In the genomic region with DNA sequence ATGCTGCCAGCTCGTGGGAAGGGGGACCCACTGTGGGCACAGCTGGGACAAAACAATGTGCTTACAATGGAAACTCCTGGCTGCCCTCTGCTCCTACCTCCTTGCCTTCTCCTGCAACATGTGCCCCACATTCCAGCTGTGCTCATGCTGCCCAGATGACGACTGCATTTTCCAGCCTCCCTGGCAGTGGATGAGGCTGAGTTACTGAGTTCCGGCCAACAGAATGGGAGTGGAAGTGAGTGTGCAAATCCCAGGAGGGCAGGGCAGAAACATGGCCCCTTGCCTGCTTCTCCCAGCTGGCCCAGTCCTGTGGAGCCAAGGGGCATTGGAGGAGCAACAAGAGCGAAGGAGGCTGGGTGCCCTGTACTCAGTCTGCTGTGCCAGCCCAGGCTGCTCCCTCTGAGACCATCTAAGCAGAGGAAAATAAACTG, we compare ENCODE assay signal across 19 cellular contexts. TPM values are rescaled to one million over a fixed set of nuclear protein-coding genes. Genes with fewer than 3 reads are reported as not detected.
DNase-seq lines count a peak whose midpoint lies in the region; ATAC-seq, FAIRE-seq and TF ChIP-seq lines count a peak whose summit lies in the region.
"Had no signal": no experiment of that assay in that cellular context is flagged by ENCODE, and none has a peak within 500 bp of the region (broad histone marks: within the 10 kb centered on the region; RNA-seq: fewer than 3 reads in every experiment).

No MANE protein-coding gene starts in this region.

- no peak for TF ChIP-seq RAD21 in H1 (IDR thresholded peaks at IDR 0.05 in 1 of 2, conservative IDR thresholded peaks at IDR 0.05 in 1 of 2; ENCODE audit: low read depth in 2 of 2, low read length in 2 of 2)

- no peak overlapping the region for H4K91ac ChIP-seq in H1 (replicated peaks; ENCODE audit: insufficient read length, low read length)

- WGBS in H1 (ENCODE audit: extremely low coverage in 1 of 2, insufficient coverage in 1 of 2, insufficient read length in 1 of 2, insufficient replicate concordance in 2 of 2, low coverage in 1 of 2, low lambda C conversion rate in 2 of 2, missing lambda C conversion rate in 1 of 2), 2 experiments, result 81% methylated on average over 4 of the region's 4 CpGs; no CpG with 5 or more reads in 1 of the 2 experiments

- no peak overlapping the region for H2BK5ac ChIP-seq in H1 (ENCODE audit: low read depth, low read length)

- no peak for TF ChIP-seq EP300 in H1 (IDR thresholded peaks at IDR 0.05; ENCODE audit: borderline replicate concordance in 1 of 2, low read depth in 2 of 2, low read length in 2 of 2)

- no peak overlapping the region for H2AK5ac ChIP-seq in H1 (ENCODE audit: low read depth, low read length)

- H2AFZ ChIP-seq in H1 (ENCODE audit: low read length), result no peak overlapping the region

- H3K9me3 ChIP-seq in H1 (ENCODE audit: insufficient read depth in 2 of 2, low read depth in 1 of 2, low read length in 1 of 2) (no peaks in the 10 kb centered on the region), kidney (ENCODE audit: control insufficient read depth in 1 of 2, low read length in 2 of 2) (no peaks in the 10 kb centered on the region)
- H3K9me3 ChIP-seq: BLaER1, breast epithelium had no signal

- no peak overlapping the region for H3K4ac ChIP-seq in H1 (replicated peaks; ENCODE audit: insufficient read length, low read depth, low read length)

- no peaks in the 10 kb centered on the region for H3K23me2 ChIP-seq in H1 (ENCODE audit: low read depth, low read length)

- CTCF ChIA-PET in H1 (lab: Charles Lee; ENCODE audit: partially characterized antibody), result interaction anchor here (0.6 to 1.5 kb wide), 4 partner anchors 9 to 206 kb away, joined by 3 to 5 read pairs (median 4); no protein-coding TSS in a partner anchor

- TF ChIP-seq CTCF in HFF-Myc (IDR thresholded peaks at IDR 0.05; ENCODE audit: low read depth, low read length, missing control alignments) (no peak), H1 (IDR thresholded peaks at IDR 0.05; ENCODE audit: control extremely low read depth in 1 of 3, insufficient read depth in 1 of 3, low read depth in 1 of 3, low read length in 3 of 3) (no peak), kidney (IDR thresholded peaks at IDR 0.05; ENCODE audit: borderline replicate concordance, extremely low read depth, insufficient read depth) (no peak)

- no peak overlapping the region for H2BK15ac ChIP-seq in H1 (ENCODE audit: low read length)

- H2BK120ac ChIP-seq in H1 (replicated peaks; ENCODE audit: low read depth, low read length), result no peak overlapping the region

- H3K4me3 ChIP-seq in HFF-Myc (replicated peaks; ENCODE audit: low read depth, low read length) (no peak overlapping the region), H1 (ENCODE audit: extremely low read depth in 1 of 4, insufficient read depth in 2 of 4, low read depth in 3 of 4, low read length in 4 of 4) (no peak overlapping the region), kidney (ENCODE audit: low read length in 2 of 2) (no peak overlapping the region)
- H3K4me3 ChIP-seq: BLaER1, breast epithelium had no signal

- intact Hi-C loops in kidney (cut with DNase I), result no loop called here

- H3K27ac ChIP-seq in H1 (ENCODE audit: low read depth, low read length) (no peak overlapping the region), kidney (ENCODE audit: low read depth in 2 of 2, low read length in 2 of 2) (no peak overlapping the region)
- H3K27ac ChIP-seq: BLaER1, breast epithelium had no signal

- H3K27me3 ChIP-seq in H1 (replicated peaks in 1 of 4; ENCODE audit: control insufficient read depth in 3 of 4, extremely low read depth in 1 of 4, insufficient read depth in 3 of 4, low read length in 3 of 4), result no peaks in the 10 kb centered on the region
- H3K27me3 ChIP-seq: BLaER1, breast epithelium had no signal

- H3K36me3 ChIP-seq in H1 (ENCODE audit: control insufficient read depth in 2 of 4, insufficient read depth in 4 of 4, low read length in 3 of 4), result no peaks in the 10 kb centered on the region
- H3K36me3 ChIP-seq in kidney (ENCODE audit: control insufficient read depth in 1 of 2, insufficient read depth in 2 of 2, low read length in 2 of 2), result peaks cover 0 to 2% of the 10 kb centered on the region in 2 donors
- H3K36me3 ChIP-seq: BLaER1, breast epithelium had no signal

- no peaks in the 10 kb centered on the region for H3K79me2 ChIP-seq in H1 (ENCODE audit: control insufficient read depth in 1 of 2, insufficient read depth in 2 of 2, low read length in 2 of 2)

- no peak overlapping the region for H3K4me2 ChIP-seq in H1 (ENCODE audit: insufficient read depth in 1 of 2, low read depth in 2 of 2, low read length in 2 of 2)
- H3K4me2 ChIP-seq: BLaER1 had no signal

- H3K4me1 ChIP-seq in H1 (replicated peaks in 1 of 4; ENCODE audit: control insufficient read depth in 3 of 4, insufficient read depth in 4 of 4, low read length in 3 of 4) (peaks cover 0 to 5% (median 3%) of the 10 kb centered on the region in 4 experiments; a peak in 3 of 7 replicates), kidney (ENCODE audit: control insufficient read depth in 1 of 2, insufficient read depth in 1 of 2, low read depth in 1 of 2, low read length in 2 of 2) (peaks cover 3 to 4% of the 10 kb centered on the region in 2 donors)
- H3K4me1 ChIP-seq: BLaER1, breast epithelium had no signal

- peak overlapping the region; percentile 79 for H4K8ac ChIP-seq in H1 (ENCODE audit: extremely low read depth, insufficient read depth, low read length)

- H2BK12ac ChIP-seq in H1 (ENCODE audit: low read depth, low read length), result no peak overlapping the region

- H4K5ac ChIP-seq in H1 (ENCODE audit: insufficient read length, low read depth, low read length), result no peak overlapping the region

- peaks cover 0 to 3% of the 10 kb centered on the region in 2 experiments for H4K20me1 ChIP-seq in H1 (replicated peaks in 1 of 2; ENCODE audit: control insufficient read depth in 1 of 2, insufficient read depth in 2 of 2, low read length in 2 of 2)
- H4K20me1 ChIP-seq: BLaER1 had no signal

- no peak for ATAC-seq in GM18868 (IDR thresholded peaks at IDR 0.05; ENCODE audit: unreplicated experiment)
- ATAC-seq in GM18520 (IDR thresholded peaks at IDR 0.05; ENCODE audit: unreplicated experiment), result no peak
- ATAC-seq: activated T-helper 17 cell treated with anti-CD3 and anti-CD28 coated beads, Interleukin-2, amount 50 U/mL, for 72 hours; T-cell had no signal

- H3K14ac ChIP-seq in H1 (ENCODE audit: insufficient read length), result no peak overlapping the region

- FAIRE-seq in H1 (lab: Jason Lieb, UNC) (no peak), kidney (lab: Jason Lieb, UNC) (no peak)

- H3K18ac ChIP-seq in H1 (ENCODE audit: extremely low read depth, low read length), result no peak overlapping the region

- H3K79me1 ChIP-seq in H1 (ENCODE audit: low read depth, low read length), result no peaks in the 10 kb centered on the region; the same call in 1 of the 2 replicates

- no peak overlapping the region for H3K9ac ChIP-seq in H1 (replicated peaks in 1 of 4; ENCODE audit: extremely low read depth in 1 of 4, low read depth in 3 of 4, low read length in 3 of 4)
- H3K9ac ChIP-seq in kidney (ENCODE audit: low read length in 2 of 2), result no peak overlapping the region
- H3K9ac ChIP-seq: BLaER1 had no signal

- no peak overlapping the region for H2BK20ac ChIP-seq in H1 (ENCODE audit: low read length)

- H3K56ac ChIP-seq in H1 (replicated peaks; ENCODE audit: insufficient read length, low read depth, low read length), result no peak overlapping the region

- no peak overlapping the region for H3K23ac ChIP-seq in H1 (ENCODE audit: insufficient read length)

- POLR2A ChIA-PET in H1 (lab: Charles Lee; ENCODE audit: partially characterized antibody), result interaction anchor here (1.2 to 1.6 kb wide), 4 partner anchors 9 to 72 kb away, joined by 3 to 4 read pairs (median 3); partner anchors contain the start of gene CFAP100

- DNase-seq in HFF-Myc (ENCODE audit: extremely low read depth, low read depth) (peak; percentile 5), H1 (ENCODE audit: low read depth in 1 of 2, low spot score in 2 of 2) (peak in 1 of 2 experiments; percentile 31), kidney (peak; percentile 27), stromal cell of bone marrow (ENCODE audit: low read depth) (peak; percentile 51), NCI-H1417 treated with DMSO at 0.1 percent for 48 hours (lab: John Stamatoyannopoulos, UW) (no peak), SW480 (ENCODE audit: low spot score) (no peak)
- DNase-seq: activated CD4-positive, alpha-beta T cell treated with anti-CD3 and anti-CD28 coated beads, Interleukin-2, amount 50 U/mL, for 1 hour; DMS53; NCI-H1105; NCI-H510A; occipital lobe; stimulated activated CD4-positive, alpha-beta T cell treated with anti-CD3 and anti-CD28 coated beads, Interleukin-1b, Interleukin-23, amount 100 ng/mL, for 48 hours had no signal

- no peak for TF ChIP-seq POLR2A in H1 (IDR thresholded peaks at IDR 0.05; ENCODE audit: control extremely low read depth in 1 of 2, low read depth in 2 of 2, low read length in 2 of 2)

TF ChIP-seq in H1, 55 proteins besides CTCF, POLR2A, EP300 and RAD21 (continues in another document):
- no peak for TF ChIP-seq BACH1 (IDR thresholded peaks at IDR 0.05; ENCODE audit: low read length)
- TF ChIP-seq SRF (IDR thresholded peaks at IDR 0.05; ENCODE audit: low read depth, low read length), result no peak
- no peak for TF ChIP-seq NANOG (IDR thresholded peaks at IDR 0.05; ENCODE audit: insufficient read depth, low read depth, low read length, poor library complexity, severe bottlenecking)

RNA-seq across cellular contexts. Expression of gene KLF15, which starts 17.1 kb away (rescaled TPM):
- 17.4 and 19.5 TPM in 2 replicates for total RNA-seq in H1 (2021; fragmentation: NEBNext Ultra II Directional; extraction: Animal tissue kit (Norgen Biotek cat#: 25700))
- 15.7 and 27.1 TPM in 2 replicates for polyA plus RNA-seq in H1 (2011; rRNA removed)
- 18.4 TPM for polyA plus RNA-seq in H1 (2011; cell fraction: cytosol; rRNA removed)
- polyA plus RNA-seq in H1 (2011; cell fraction: nucleus; rRNA removed), result 25.2 TPM
- 9.7 to 11.7 TPM (median 11.4 TPM) in 4 replicates for polyA plus RNA-seq in H1 (2012, experiment 1 of 2)
- polyA plus RNA-seq in H1 (2012, experiment 2 of 2), result 12.0 TPM
- polyA plus RNA-seq in H1 (2013, experiment 1 of 2), result 7.1 TPM
- 6.9 TPM for polyA plus RNA-seq in H1 (2013, experiment 2 of 2)
- 5.5 and 8.5 TPM in 2 replicates for polyA minus RNA-seq in H1 (2011; rRNA and poly(A)+ RNA removed)
- 10.0 TPM for polyA minus RNA-seq in H1 (2011; cell fraction: cytosol; rRNA and poly(A)+ RNA removed)
- 19.5 TPM for polyA minus RNA-seq in H1 (2011; cell fraction: nucleus; rRNA and poly(A)+ RNA removed)
- 22.9 TPM for total RNA-seq in kidney
- polyA plus RNA-seq in kidney (ENCODE audit: insufficient read depth, low read depth, low replicate concordance), result 30.0 TPM

RNA-seq across cellular contexts. Expression of gene CFAP100, which starts 54.6 kb away (rescaled TPM):
- total RNA-seq in H1 (2021; fragmentation: NEBNext Ultra II Directional; extraction: Animal tissue kit (Norgen Biotek cat#: 25700)), result not detected in 2 replicates
- polyA plus RNA-seq in H1 (2011; rRNA removed) (0.09 and 0.17 TPM in 2 replicates), kidney (ENCODE audit: insufficient read depth, low read depth, low replicate concordance) (0.60 TPM)
- polyA plus RNA-seq in H1 (2011; cell fraction: cytosol; rRNA removed), result 0.12 TPM
- polyA plus RNA-seq in H1 (2011; cell fraction: nucleus; rRNA removed), result 0.68 TPM
- not detected in 4 replicates for polyA plus RNA-seq in H1 (2012, experiment 1 of 2)
- polyA plus RNA-seq in H1 (2012, experiment 2 of 2), result not detected
- polyA plus RNA-seq in H1 (2013, experiment 1 of 2), result 0.22 TPM
- polyA plus RNA-seq in H1 (2013, experiment 2 of 2), result 0.37 TPM
- 0.69 TPM in 1 of 2 replicates, not detected in the other for polyA minus RNA-seq in H1 (2011; rRNA and poly(A)+ RNA removed)
- not detected for polyA minus RNA-seq in H1 (2011; cell fraction: cytosol; rRNA and poly(A)+ RNA removed)
- polyA minus RNA-seq in H1 (2011; cell fraction: nucleus; rRNA and poly(A)+ RNA removed), result not detected
- not detected for total RNA-seq in kidney
- total RNA-seq: activated T-helper 17 cell treated with anti-CD3 and anti-CD28 coated beads, Interleukin-2, amount 50 U/mL, for 72 hours; breast epithelium; mesothelial cell of epicardium; T-cell had no signal

Comparison
In these comparisons a context has a peak if more than half of its experiments do, and no peak if none do; other contexts are left out.
1. DNase-seq: peak in HFF-Myc (single experiment), kidney (single experiment) and stromal cell of bone marrow (single experiment); none in NCI-H1417 treated with DMSO at 0.1 percent for 48 hours (single experiment) and SW480 (single experiment).